ENCODE assay signal across 12 cellular contexts in the genomic region with DNA sequence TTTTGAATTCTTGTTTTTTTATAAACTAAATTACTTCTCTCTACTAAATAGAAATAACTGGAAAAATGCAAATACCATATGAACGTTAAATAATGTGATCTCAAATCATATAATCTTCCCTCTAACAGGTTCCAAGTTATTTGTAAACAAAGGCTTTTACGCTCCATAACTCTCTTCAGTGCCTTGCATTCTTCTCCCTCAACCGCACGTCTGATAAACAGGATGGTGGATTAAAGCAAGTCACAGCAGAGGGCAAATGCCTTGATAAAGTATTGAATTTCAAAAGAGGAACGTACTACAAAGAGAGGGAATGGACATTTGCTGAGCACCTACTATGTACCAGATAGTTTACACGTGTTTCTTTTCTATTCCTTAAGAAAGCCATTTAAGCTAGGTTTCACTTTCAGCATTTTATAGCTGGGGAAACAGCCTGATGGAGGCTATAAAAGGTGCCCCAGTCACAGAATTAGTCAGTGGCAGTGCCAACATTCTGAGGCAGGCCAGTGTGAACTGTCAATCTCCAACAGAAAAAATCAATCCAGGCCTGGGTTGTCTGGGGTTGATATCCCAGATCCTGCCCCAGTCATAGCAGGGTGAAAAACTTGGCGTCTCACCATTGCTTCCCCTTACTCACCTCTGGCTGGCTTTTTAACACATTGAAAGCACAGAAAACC.
"Had no signal": no experiment of that assay in that cellular context is flagged by ENCODE, and none has a peak within 500 bp of the region (broad histone marks: within the 10 kb centered on the region; RNA-seq: fewer than 3 reads in every experiment).

No MANE protein-coding gene starts in this region.

- H3K4me3 ChIP-seq: esophagus muscularis mucosa, heart left ventricle had no signal

- H3K27ac ChIP-seq: brain microvascular endothelial cell, esophagus muscularis mucosa, foreskin keratinocyte, heart left ventricle had no signal

- FAIRE-seq: endometrium, urothelium cell line had no signal

- H3K9me3 ChIP-seq: esophagus muscularis mucosa, heart left ventricle had no signal

- DNase-seq: activated CD4-positive, alpha-beta T cell treated with anti-CD3 and anti-CD28 coated beads, Interleukin-2, amount 50 U/mL, for 1 hour; activated T-cell treated with anti-CD3 and anti-CD28 coated beads, Interleukin-2, amount 50 U/mL, for 1 hour; brain microvascular endothelial cell; foreskin keratinocyte; heart left ventricle; islet precursor cell; mesendoderm; stimulated activated CD4-positive, alpha-beta T cell treated with anti-CD3 and anti-CD28 coated beads, Interleukin-4, amount 100 ng/mL, for 1 hour; stimulated activated CD8-positive, alpha-beta memory T cell treated with anti-CD3 and anti-CD28 coated beads, Interleukin-4, amount 100 ng/mL, for 48 hours had no signal

- ATAC-seq: foreskin keratinocyte, heart left ventricle had no signal

- H3K27me3 ChIP-seq: brain microvascular endothelial cell, esophagus muscularis mucosa, foreskin keratinocyte, heart left ventricle had no signal

- H3K4me1 ChIP-seq: esophagus muscularis mucosa, foreskin keratinocyte, heart left ventricle had no signal
